In the genomic region with DNA sequence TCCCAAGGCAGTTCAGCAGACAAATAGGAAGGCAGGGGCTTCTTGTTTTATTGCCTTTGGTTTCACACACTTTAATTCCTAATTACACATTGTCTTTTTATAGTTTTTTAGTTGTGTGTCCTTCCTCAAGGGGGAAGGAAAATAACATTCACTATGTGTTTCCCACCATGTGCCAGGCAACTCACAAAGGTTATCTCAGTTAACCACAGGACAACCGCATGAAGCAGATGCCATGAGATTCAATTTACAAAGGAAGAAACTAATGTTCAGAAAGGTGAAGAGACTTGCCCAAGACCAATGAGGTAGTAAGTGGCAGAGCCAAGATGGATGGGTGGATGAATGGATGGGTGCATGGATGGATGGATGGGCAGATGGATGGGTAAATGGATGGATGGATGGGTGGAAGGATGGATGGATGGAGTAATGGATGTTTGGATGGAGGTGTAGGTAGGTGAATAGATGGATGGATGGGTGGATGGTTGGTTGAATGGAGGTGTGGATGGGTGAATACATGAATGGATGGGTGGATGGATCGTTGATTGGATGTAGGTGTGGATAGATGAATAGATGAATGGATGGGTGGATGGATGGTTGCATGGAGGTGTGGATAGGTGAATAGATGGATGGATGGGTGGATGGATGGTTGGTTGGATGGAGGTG, we compare ENCODE assay signal across 17 cellular contexts.
DNase-seq lines count a peak whose midpoint lies in the region; ATAC-seq and TF ChIP-seq lines count a peak whose summit lies in the region.
"Had no signal": no experiment of that assay in that cellular context is flagged by ENCODE, and none has a peak within 500 bp of the region (broad histone marks: within the 10 kb centered on the region; RNA-seq: fewer than 3 reads in every experiment).

No MANE protein-coding gene starts in this region.

- WGBS in body of pancreas, 2 donors: 79 to 84% methylated on average over 2 of the region's 2 CpGs

- H3K9ac ChIP-seq in adipocyte (ENCODE audit: low read length) (peak overlapping the region; percentile 53), fibroblast of lung (ENCODE audit: insufficient read depth, low read length) (no peak overlapping the region), rectal smooth muscle tissue (ENCODE audit: low read length) (no peak overlapping the region)

- H3K4me3 ChIP-seq in BJ (ENCODE audit: low read depth, low read length) (peak overlapping the region; percentile 9; the same call in 1 of the 2 replicates), adipocyte (ENCODE audit: low read length) (peak overlapping the region; percentile 57), fibroblast of lung (replicated peaks in 1 of 4; ENCODE audit: control extremely low read depth in 1 of 4, insufficient read depth in 1 of 4, low read depth in 3 of 4, low read length in 4 of 4) (peak overlapping the region in 3 of 4 experiments; percentile 4 to 45 (median 8)), rectal smooth muscle tissue (ENCODE audit: low read length) (no peak overlapping the region), body of pancreas (no peak overlapping the region)
- no peak overlapping the region for H3K4me3 ChIP-seq in naive thymus-derived CD4-positive, alpha-beta T cell (ENCODE audit: low read length)
- H3K4me3 ChIP-seq: psoas muscle, upper lobe of right lung had no signal

- H3K27ac Mint-ChIP-seq in naive thymus-derived CD4-positive, alpha-beta T cell: no peak overlapping the region
- H3K27ac Mint-ChIP-seq: activated CD4-positive, alpha-beta T cell treated with anti-CD3 and anti-CD28 coated beads for 36 hours had no signal

- H3K27ac ChIP-seq in fibroblast of lung (ENCODE audit: insufficient read depth, low read length): peak overlapping the region; percentile 66
- peak overlapping the region; percentile 59 for H3K27ac ChIP-seq in rectal smooth muscle tissue (ENCODE audit: low read depth, low read length)
- no peak overlapping the region for H3K27ac ChIP-seq in naive thymus-derived CD4-positive, alpha-beta T cell (ENCODE audit: low read depth, low read length)
- no peak overlapping the region for H3K27ac ChIP-seq in body of pancreas
- H3K27ac ChIP-seq: psoas muscle, upper lobe of right lung had no signal

- no peaks in the 10 kb centered on the region for H4K20me1 ChIP-seq in fibroblast of lung (ENCODE audit: control insufficient read depth, extremely low read depth, insufficient read depth, low read length)

- H3K27me3 Mint-ChIP-seq in naive thymus-derived CD4-positive, alpha-beta T cell: peaks cover 22 to 62% (median 43%) of the 10 kb centered on the region in 5 donors

- DNase-seq in BJ (ENCODE audit: low read depth) (no peak), adipocyte (ENCODE audit: low read depth) (no peak), fibroblast of lung (ENCODE audit: low read depth in 2 of 2) (peak in 1 of 2 donors; percentile 59), body of pancreas (no peak), Ammon's horn (ENCODE audit: low spot score) (no peak), RPMI8226 (no peak)
- no peak for DNase-seq in naive thymus-derived CD4-positive, alpha-beta T cell
- DNase-seq: activated CD4-positive, alpha-beta T cell treated with anti-CD3 and anti-CD28 coated beads for 36 hours; activated gamma-delta T cell treated with Interleukin-2 at 50 U/mL for 16 hours; hippocampal formation; NCI-H187; psoas muscle; SIG-M5; stimulated activated naive CD4-positive, alpha-beta T cell treated with Interleukin-2 at 50 U/mL for 16 hours; upper lobe of right lung had no signal

- POLR2A ChIA-PET in BJ (lab: Charles Lee): no interaction called here
- POLR2A ChIA-PET in naive thymus-derived CD4-positive, alpha-beta T cell (lab: Charles Lee): no interaction called here

- H3K4me1 ChIP-seq in adipocyte (ENCODE audit: control insufficient read depth, insufficient read depth, low read length) (peaks cover 35% of the 10 kb centered on the region), fibroblast of lung (ENCODE audit: control insufficient read depth, extremely low read depth, insufficient read depth, low read length) (peaks cover 27% of the 10 kb centered on the region), rectal smooth muscle tissue (ENCODE audit: control insufficient read depth, insufficient read depth, low read length) (peaks cover 7% of the 10 kb centered on the region), body of pancreas (peaks cover 11% of the 10 kb centered on the region)
- H3K4me1 ChIP-seq in naive thymus-derived CD4-positive, alpha-beta T cell (ENCODE audit: control insufficient read depth in 2 of 2, insufficient read depth in 2 of 2, low read length in 2 of 2): no peaks in the 10 kb centered on the region

- H3K4me1 Mint-ChIP-seq in naive thymus-derived CD4-positive, alpha-beta T cell: peaks cover 0 to 6% (median 3%) of the 10 kb centered on the region in 7 donors
- H3K4me1 Mint-ChIP-seq: activated CD4-positive, alpha-beta T cell treated with anti-CD3 and anti-CD28 coated beads for 36 hours had no signal

- peak overlapping the region; percentile 51 for H3K4me2 ChIP-seq in fibroblast of lung (ENCODE audit: extremely low read depth, insufficient read depth, low read length)

- ATAC-seq in naive thymus-derived CD4-positive, alpha-beta T cell: no peak
- ATAC-seq in body of pancreas: no peak
- ATAC-seq: activated CD4-positive, alpha-beta T cell treated with anti-CD3 and anti-CD28 coated beads for 36 hours; psoas muscle; upper lobe of right lung had no signal

- CTCF ChIA-PET in BJ (lab: Yijun Ruan, JAX): interaction anchor here (3.0 to 8.5 kb wide), 2 partner anchors 130 to 163 kb away, joined by 15 to 87 read pairs; no protein-coding TSS in a partner anchor
- CTCF ChIA-PET in naive thymus-derived CD4-positive, alpha-beta T cell (lab: Charles Lee): no interaction called here

- H3K9me3 ChIP-seq in adipocyte (ENCODE audit: control insufficient read depth, low read length): no peaks in the 10 kb centered on the region
- H3K9me3 ChIP-seq in fibroblast of lung (ENCODE audit: control insufficient read depth, insufficient read depth, low read depth, low read length): no peaks in the 10 kb centered on the region
- no peaks in the 10 kb centered on the region for H3K9me3 ChIP-seq in naive thymus-derived CD4-positive, alpha-beta T cell (ENCODE audit: control insufficient read depth in 2 of 3, low read length in 3 of 3)
- H3K9me3 ChIP-seq in body of pancreas: no peaks in the 10 kb centered on the region
- H3K9me3 ChIP-seq: psoas muscle, upper lobe of right lung had no signal

- peaks cover 0 to 6% (median 3%) of the 10 kb centered on the region in 11 donors for H3K9me3 Mint-ChIP-seq in naive thymus-derived CD4-positive, alpha-beta T cell

- no peak for TF ChIP-seq POLR2A in body of pancreas (IDR thresholded peaks at IDR 0.05)

- H3K4me3 Mint-ChIP-seq in naive thymus-derived CD4-positive, alpha-beta T cell: no peak overlapping the region
- H3K4me3 Mint-ChIP-seq: activated CD4-positive, alpha-beta T cell treated with anti-CD3 and anti-CD28 coated beads for 36 hours had no signal

- peaks cover 0 to 5% (median 0%) of the 10 kb centered on the region in 5 donors for H3K36me3 Mint-ChIP-seq in naive thymus-derived CD4-positive, alpha-beta T cell

- TF ChIP-seq CTCF in BJ (IDR thresholded peaks at IDR 0.05; ENCODE audit: insufficient read depth, low read depth, low read length) (no peak), fibroblast of lung (conservative IDR thresholded peaks at IDR 0.05 in 1 of 2, IDR thresholded peaks at IDR 0.05 in 1 of 2; ENCODE audit: low read depth in 1 of 2, low read length in 2 of 2) (no peak), body of pancreas (IDR thresholded peaks at IDR 0.05) (no peak)

- H3K36me3 ChIP-seq in BJ (ENCODE audit: control insufficient read depth, insufficient read depth, low read length) (no peaks in the 10 kb centered on the region), adipocyte (ENCODE audit: control insufficient read depth, insufficient read depth, low read length, severe bottlenecking) (no peaks in the 10 kb centered on the region), fibroblast of lung (ENCODE audit: control insufficient read depth, insufficient read depth, low read length) (no peaks in the 10 kb centered on the region), rectal smooth muscle tissue (ENCODE audit: control insufficient read depth, insufficient read depth, low read length) (no peaks in the 10 kb centered on the region), body of pancreas (replicated peaks in 1 of 2; ENCODE audit: insufficient read depth in 1 of 2, low read depth in 2 of 2) (no peaks in the 10 kb centered on the region)
- H3K36me3 ChIP-seq in naive thymus-derived CD4-positive, alpha-beta T cell (ENCODE audit: control insufficient read depth in 2 of 3, insufficient read depth in 3 of 3, low read length in 3 of 3): no peaks in the 10 kb centered on the region
- H3K36me3 ChIP-seq: upper lobe of right lung had no signal

- H3K27me3 ChIP-seq in BJ (ENCODE audit: control insufficient read depth, insufficient read depth, low read length) (no peaks in the 10 kb centered on the region), adipocyte (replicated peaks; ENCODE audit: control insufficient read depth, insufficient read depth, low read length) (no peaks in the 10 kb centered on the region), fibroblast of lung (ENCODE audit: control insufficient read depth, insufficient read depth, low read length) (no peaks in the 10 kb centered on the region), rectal smooth muscle tissue (ENCODE audit: control insufficient read depth, insufficient read depth, low read length) (no peaks in the 10 kb centered on the region), body of pancreas (no peaks in the 10 kb centered on the region)
- peaks cover 0 to 4% of the 10 kb centered on the region in 2 donors for H3K27me3 ChIP-seq in naive thymus-derived CD4-positive, alpha-beta T cell (ENCODE audit: control insufficient read depth in 2 of 2, insufficient read depth in 2 of 2, low read length in 2 of 2)
- H3K27me3 ChIP-seq: MG63 had no signal

- intact Hi-C loops in naive thymus-derived CD4-positive, alpha-beta T cell (cut with micrococcal nuclease): no loop called here
- intact Hi-C loops in body of pancreas (cut with DNase I): no loop called here

- peaks cover 46% of the 10 kb centered on the region for H3K79me2 ChIP-seq in fibroblast of lung (ENCODE audit: control insufficient read depth, insufficient read depth, low read length)

- no peak overlapping the region for H2AFZ ChIP-seq in fibroblast of lung (ENCODE audit: low read length)

Comparison
In these comparisons a context has a peak if more than half of its experiments do, and no peak if none do; other contexts are left out.
1. H3K4me3 ChIP-seq: peak in BJ (single experiment), adipocyte (single experiment) and fibroblast of lung (3 of 4); none in rectal smooth muscle tissue (single experiment), naive thymus-derived CD4-positive, alpha-beta T cell (single experiment) and body of pancreas (0 of 2).
2. H3K27ac ChIP-seq: peak in fibroblast of lung (single experiment) and rectal smooth muscle tissue (single experiment); none in naive thymus-derived CD4-positive, alpha-beta T cell (single experiment) and body of pancreas (0 of 4).